ENCODE assay signal across 8 cellular contexts in genomic region chr1:10033359-10033845, GRCh38. TPM values are rescaled to one million over a fixed set of nuclear protein-coding genes. Genes with fewer than 3 reads are reported as not detected.
DNase-seq lines count a peak whose midpoint lies in the region; ATAC-seq and TF ChIP-seq lines count a peak whose summit lies in the region.

No MANE protein-coding gene starts in this region.

- TF ChIP-seq RAD21 in HCT116 (IDR thresholded peaks at IDR 0.05; ENCODE audit: low read depth) = 0 out of 2 replicates have a peak, but pooled peaks have one; percentile 2

- peak in 2 of 3 experiments; percentile 4 to 7 for DNase-seq in activated CD8-positive, alpha-beta memory T cell treated with anti-CD3 and anti-CD28 coated beads for 48 hours (ENCODE audit: low read depth in 2 of 3, low spot score in 2 of 3)
- DNase-seq in activated CD8-positive, alpha-beta memory T cell treated with anti-CD3 and anti-CD28 coated beads, Interleukin-2, amount 50 U/mL, for 4 hours = no peak
- DNase-seq in HCT116 (ENCODE audit: low read depth, low spot score) = peak; percentile 21
- peak; percentile 37 for DNase-seq in NCI-H128 (lab: John Stamatoyannopoulos, UW; ENCODE audit: unreplicated experiment)
- DNase-seq in adrenal gland = peak; percentile 40 to 63 (median 50)
- DNase-seq in retina = no peak

- peak; percentile 36 for ATAC-seq in HCT116

- H3K4me1 ChIP-seq in HCT116 (ENCODE audit: control insufficient read depth in 1 of 2, insufficient read depth in 2 of 2, low read length in 2 of 2) (peaks cover 15 to 23% of the 10 kb centered on the region in 2 experiments), adrenal gland (replicated peaks in 1 of 2) (peaks cover 9 to 36% of the 10 kb centered on the region in 2 donors), iPS-18a (ENCODE audit: control insufficient read depth, low read depth, low read length) (peaks cover 8% of the 10 kb centered on the region), skeletal muscle satellite cell (ENCODE audit: control insufficient read depth, insufficient read depth, low read length) (peaks cover 20% of the 10 kb centered on the region)

- RAD21 ChIA-PET in HCT116 (lab: Charles Lee; ENCODE audit: low non-redundant PET in 1 of 2, low total read pairs in 2 of 2, uncharacterized antibody in 2 of 2, unreplicated experiment in 2 of 2) = no interaction called here

- H3K4me2 ChIP-seq in HCT116 (ENCODE audit: low read length) (peak overlapping the region; percentile 85), skeletal muscle satellite cell (ENCODE audit: low read length) (peak overlapping the region; percentile 80)

- TF ChIP-seq CTCF in HCT116 (IDR thresholded peaks at IDR 0.05 in 2 of 3, conservative IDR thresholded peaks at IDR 0.05 in 1 of 3; ENCODE audit: borderline replicate concordance in 1 of 3, insufficient read depth in 1 of 3, low read depth in 2 of 3, low read length in 2 of 3) (peak in 1 of 3 experiments; percentile 19; a peak in 2 of 6 replicates), adrenal gland (IDR thresholded peaks at IDR 0.05) (peak in 1 of 6 experiments; percentile 9)

- H3K27ac ChIP-seq in HCT116 (ENCODE audit: low read depth, low read length) (peak overlapping the region; percentile 82), adrenal gland (peak overlapping the region; percentile 87 to 97 (median 91)), iPS-18a (ENCODE audit: low read length) (peak overlapping the region; percentile 96)

- intact Hi-C loops in HCT116 (cut with micrococcal nuclease) (loop anchor here (2.0 kb wide), 2 partner anchors 83 to 159 kb away; no protein-coding TSS in a partner anchor), adrenal gland (cut with DNase I) (loop anchor here in 1 of 2 donors (5.0 kb wide), 1 partner anchor 81 kb away; no protein-coding TSS in a partner anchor)

- H3K4me3 ChIP-seq in HCT116 (replicated peaks in 1 of 2; ENCODE audit: low read depth in 1 of 2, low read length in 2 of 2) (peak overlapping the region; percentile 86 to 98), adrenal gland (peak overlapping the region; percentile 92 to 98 (median 93)), iPS-18a (ENCODE audit: low read length) (peak overlapping the region; percentile 100), skeletal muscle satellite cell (ENCODE audit: low read length) (peak overlapping the region; percentile 99)

- CTCF ChIA-PET in HCT116 (lab: Charles Lee) = interaction anchor here (0.8 to 1.3 kb wide), 5 partner anchors 12 to 91 kb away, joined by 3 to 4 read pairs (median 3); partner anchors contain the start of genes LZIC and NMNAT1

- H3K9me2 ChIP-seq in HCT116 (ENCODE audit: insufficient read depth) = no peaks in the 10 kb centered on the region

- H3K9me3 ChIP-seq in HCT116 (ENCODE audit: control insufficient read depth in 1 of 2, insufficient read depth in 1 of 2, low read depth in 1 of 2, low read length in 2 of 2) (no peaks in the 10 kb centered on the region), adrenal gland (replicated peaks in 1 of 3) (no peaks in the 10 kb centered on the region), iPS-18a (ENCODE audit: control insufficient read depth, low read depth, low read length) (no peaks in the 10 kb centered on the region), skeletal muscle satellite cell (replicated peaks; ENCODE audit: low read length) (no peaks in the 10 kb centered on the region)

- H3K79me2 ChIP-seq in HCT116 (ENCODE audit: insufficient read depth, low read length) = peaks cover 53% of the 10 kb centered on the region

- H3K27me3 ChIP-seq in HCT116 (ENCODE audit: insufficient read depth, low read length) (no peaks in the 10 kb centered on the region), adrenal gland (no peaks in the 10 kb centered on the region), iPS-18a (ENCODE audit: control insufficient read depth, insufficient read depth, low read length) (no peaks in the 10 kb centered on the region), skeletal muscle satellite cell (ENCODE audit: control insufficient read depth, insufficient read depth, low read length) (no peaks in the 10 kb centered on the region)

- POLR2A ChIA-PET in HCT116 (lab: Charles Lee) = interaction anchor here (1.1 kb wide), 1 partner anchor 90 kb away, joined by 5 read pairs; the partner anchor contains the start of genes LZIC and NMNAT1

- BruUV-seq in HCT116 (replicated peaks; lab: Mats Ljungman, UMichigan) = no TSS peak

- TF ChIP-seq POLR2A in HCT116 (IDR thresholded peaks at IDR 0.05; ENCODE audit: borderline replicate concordance, extremely low read depth, insufficient read depth, insufficient read length) (no peak), adrenal gland (IDR thresholded peaks at IDR 0.05) (peak in 1 of 2 donors; percentile 61)

- WGBS in adrenal gland, 4 donors = 0% methylated on average over 18 to 19 of the region's 19 CpGs

- H3K9ac ChIP-seq in HCT116 (ENCODE audit: low read length) (peak overlapping the region; percentile 92), iPS-18a (ENCODE audit: low read length) (peak overlapping the region; percentile 97), skeletal muscle satellite cell (ENCODE audit: low read depth, low read length) (peak overlapping the region; percentile 97)

- peak overlapping the region; percentile 3 for H2AFZ ChIP-seq in HCT116 (ENCODE audit: low read depth, low read length, poor library complexity, severe bottlenecking)

- H4K20me1 ChIP-seq in HCT116 (ENCODE audit: insufficient read depth) = no peaks in the 10 kb centered on the region

- H3K36me3 ChIP-seq in HCT116 (ENCODE audit: control insufficient read depth in 1 of 2, insufficient read depth in 2 of 2, low read length in 2 of 2) (peaks cover 0 to 3% of the 10 kb centered on the region in 2 experiments; a peak in 1 of 4 replicates), adrenal gland (replicated peaks in 1 of 2) (peaks cover 0 to 13% of the 10 kb centered on the region in 2 donors), iPS-18a (ENCODE audit: control insufficient read depth, low read depth, low read length) (peaks cover 3% of the 10 kb centered on the region), skeletal muscle satellite cell (ENCODE audit: insufficient read depth, low read length) (peaks cover 7% of the 10 kb centered on the region)

TF ChIP-seq in HCT116, 20 proteins besides CTCF, POLR2A, EP300 and RAD21:
- TF ChIP-seq ZBTB33 (IDR thresholded peaks at IDR 0.05; ENCODE audit: extremely low read depth, insufficient replicate concordance, low read length) = no peak

RNA-seq across cellular contexts. Expression of gene UBE4B, which starts 0.6 kb away (rescaled TPM):
- total RNA-seq in HCT116 (2021; ENCODE audit: unreplicated experiment) (44.7 TPM), adrenal gland (10 to 100 TPM; 34.5 to 87.1 (median 66.2) TPM)
- polyA plus RNA-seq in HCT116 (2012) = 15.7 and 20.5 TPM in 2 replicates
- 10 to 100 TPM; 18.7 to 33.6 (median 19.0) TPM for polyA plus RNA-seq in adrenal gland
- total RNA-seq in skeletal muscle satellite cell (2012; rRNA removed) = 29.5 and 37.3 TPM in 2 replicates

RNA-seq across cellular contexts. Expression of gene RBP7, which starts 36.4 kb away (rescaled TPM):
- 45.6 TPM for total RNA-seq in HCT116 (2021; ENCODE audit: unreplicated experiment)
- 55.5 and 65.6 TPM in 2 replicates for polyA plus RNA-seq in HCT116 (2012)
- 10 to 100 TPM in 5 of 8 donors, 1 to 10 TPM in 3; 1.4 to 25.0 (median 11.9) TPM for total RNA-seq in adrenal gland
- 10 to 100 TPM; 12.0 to 52.6 (median 19.4) TPM for polyA plus RNA-seq in adrenal gland
- not detected in 2 replicates for total RNA-seq in skeletal muscle satellite cell (2012; rRNA removed)

Comparison
In these comparisons a context has a peak if more than half of its experiments do, and no peak if none do; other contexts are left out.
1. DNase-seq: peak in activated CD8-positive, alpha-beta memory T cell treated with anti-CD3 and anti-CD28 coated beads for 48 hours (2 of 3), HCT116 (single experiment), NCI-H128 (single experiment) and adrenal gland (7 of 7); none in activated CD8-positive, alpha-beta memory T cell treated with anti-CD3 and anti-CD28 coated beads, Interleukin-2, amount 50 U/mL, for 4 hours (single experiment) and retina (single experiment).
2. Peak in every context shown above with its lines, with median percentiles within 50 percentile points of each other: H3K27ac ChIP-seq, H3K4me3 ChIP-seq and H3K9ac ChIP-seq.